In the genomic region with DNA sequence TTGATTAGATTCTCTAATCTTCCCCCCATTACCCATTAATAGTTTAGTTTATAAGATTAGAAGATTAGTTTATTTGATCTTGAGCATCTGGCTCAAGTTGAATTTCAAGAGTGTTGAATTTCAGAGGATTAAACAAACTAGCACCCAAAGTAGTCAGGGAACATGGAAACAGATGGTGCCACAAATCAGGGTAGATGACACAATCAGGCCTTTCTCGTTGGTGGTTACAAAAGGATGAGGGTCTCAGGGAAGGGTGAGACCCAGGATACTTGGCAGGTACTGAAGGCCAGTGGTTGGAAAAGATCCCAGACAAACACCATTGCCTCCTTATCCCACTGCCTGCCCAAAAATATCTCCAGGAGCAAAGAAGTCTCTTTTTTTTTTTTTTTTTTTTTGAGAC, we compare ENCODE assay signal across 12 cellular contexts. TPM values are rescaled to one million over a fixed set of nuclear protein-coding genes. Genes with fewer than 3 reads are reported as not detected.
A peak's percentile ranks its signal among the peaks of the same experiment; 100 is the strongest.
DNase-seq lines count a peak whose midpoint lies in the region.
"Had no signal": no experiment of that assay in that cellular context is flagged by ENCODE, and none has a peak within 500 bp of the region (broad histone marks: within the 10 kb centered on the region; RNA-seq: fewer than 3 reads in every experiment).

No MANE protein-coding gene starts in this region.

- DNase-seq in DMS 273 treated with DMSO at 0.1 percent for 48 hours (lab: John Stamatoyannopoulos, UW) (peak; percentile 69), NCI-H524 treated with DMSO at 0.1 percent for 48 hours (lab: John Stamatoyannopoulos, UW) (peak; percentile 94), RPMI7951 (ENCODE audit: low read depth) (peak; percentile 4), NCI-H1092 treated with DMSO at 0.1 percent for 48 hours (lab: John Stamatoyannopoulos, UW) (no peak), occipital lobe (lab: John Stamatoyannopoulos, UW) (no peak), NCI-H128 (lab: John Stamatoyannopoulos, UW; ENCODE audit: unreplicated experiment) (no peak), GM19240 (ENCODE audit: insufficient read length, low spot score) (no peak)
- DNase-seq: AML-193; Caco-2; CD4-positive, alpha-beta T cell; GM23248; HCEC 1CT had no signal

RNA-seq across cellular contexts. Expression of a gene that starts 29.5 kb away (rescaled TPM):
- 0.24 and 0.39 TPM in 2 replicates for total RNA-seq in RPMI7951 (2014; rRNA removed; shearing (Covaris generic))
- total RNA-seq in occipital lobe, result not detected
- total RNA-seq: CD4-positive, alpha-beta T cell; GM23248 had no signal

Comparison
In these comparisons a context has a peak if more than half of its experiments do, and no peak if none do; other contexts are left out.
1. DNase-seq: peak in DMS 273 treated with DMSO at 0.1 percent for 48 hours (single experiment), NCI-H524 treated with DMSO at 0.1 percent for 48 hours (single experiment) and RPMI7951 (single experiment); none in NCI-H1092 treated with DMSO at 0.1 percent for 48 hours (single experiment), occipital lobe (single experiment), NCI-H128 (single experiment) and GM19240 (single experiment).